In the genomic region with DNA sequence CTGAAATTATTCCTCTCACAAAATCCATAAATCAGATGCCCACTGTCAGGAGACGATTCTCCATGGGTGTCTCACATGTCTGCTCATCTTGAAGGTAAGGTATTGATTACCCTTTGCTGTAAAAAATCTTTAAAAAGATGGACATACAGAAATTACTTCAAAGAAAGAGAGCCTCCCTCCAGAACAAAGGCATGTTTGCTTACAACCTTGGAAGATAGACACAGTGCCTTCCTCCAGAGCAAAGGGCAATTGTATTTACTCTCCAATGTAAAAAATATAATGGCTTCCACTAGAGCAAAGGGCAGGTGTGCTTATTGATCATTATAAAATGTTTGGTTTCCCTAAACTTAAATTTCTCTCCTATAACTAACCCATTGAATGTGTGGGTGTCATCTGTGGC, we compare ENCODE assay signal across 1 cellular context.
A peak's percentile ranks its signal among the peaks of the same experiment; 100 is the strongest.
TF ChIP-seq lines count a peak whose summit lies in the region.

No MANE protein-coding gene starts in this region.

TF ChIP-seq in HepG2, 621 proteins besides CTCF, POLR2A, EP300 and RAD21 (continued from another document and continues in another):
- TF ChIP-seq, protein P1, sequence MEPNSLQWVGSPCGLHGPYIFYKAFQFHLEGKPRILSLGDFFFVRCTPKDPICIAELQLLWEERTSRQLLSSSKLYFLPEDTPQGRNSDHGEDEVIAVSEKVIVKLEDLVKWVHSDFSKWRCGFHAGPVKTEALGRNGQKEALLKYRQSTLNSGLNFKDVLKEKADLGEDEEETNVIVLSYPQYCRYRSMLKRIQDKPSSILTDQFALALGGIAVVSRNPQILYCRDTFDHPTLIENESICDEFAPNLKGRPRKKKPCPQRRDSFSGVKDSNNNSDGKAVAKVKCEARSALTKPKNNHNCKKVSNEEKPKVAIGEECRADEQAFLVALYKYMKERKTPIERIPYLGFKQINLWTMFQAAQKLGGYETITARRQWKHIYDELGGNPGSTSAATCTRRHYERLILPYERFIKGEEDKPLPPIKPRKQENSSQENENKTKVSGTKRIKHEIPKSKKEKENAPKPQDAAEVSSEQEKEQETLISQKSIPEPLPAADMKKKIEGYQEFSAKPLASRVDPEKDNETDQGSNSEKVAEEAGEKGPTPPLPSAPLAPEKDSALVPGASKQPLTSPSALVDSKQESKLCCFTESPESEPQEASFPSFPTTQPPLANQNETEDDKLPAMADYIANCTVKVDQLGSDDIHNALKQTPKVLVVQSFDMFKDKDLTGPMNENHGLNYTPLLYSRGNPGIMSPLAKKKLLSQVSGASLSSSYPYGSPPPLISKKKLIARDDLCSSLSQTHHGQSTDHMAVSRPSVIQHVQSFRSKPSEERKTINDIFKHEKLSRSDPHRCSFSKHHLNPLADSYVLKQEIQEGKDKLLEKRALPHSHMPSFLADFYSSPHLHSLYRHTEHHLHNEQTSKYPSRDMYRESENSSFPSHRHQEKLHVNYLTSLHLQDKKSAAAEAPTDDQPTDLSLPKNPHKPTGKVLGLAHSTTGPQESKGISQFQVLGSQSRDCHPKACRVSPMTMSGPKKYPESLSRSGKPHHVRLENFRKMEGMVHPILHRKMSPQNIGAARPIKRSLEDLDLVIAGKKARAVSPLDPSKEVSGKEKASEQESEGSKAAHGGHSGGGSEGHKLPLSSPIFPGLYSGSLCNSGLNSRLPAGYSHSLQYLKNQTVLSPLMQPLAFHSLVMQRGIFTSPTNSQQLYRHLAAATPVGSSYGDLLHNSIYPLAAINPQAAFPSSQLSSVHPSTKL (CRISPR knock-in tag; IDR thresholded peaks at IDR 0.05): peak; percentile 74
- TF ChIP-seq ETV5 (CRISPR knock-in tag; IDR thresholded peaks at IDR 0.05; ENCODE audit: borderline replicate concordance) (no peak; the same call in 1 of the 2 replicates), ZNF713 (CRISPR knock-in tag; IDR thresholded peaks at IDR 0.05) (no peak), FOXA1 (IDR thresholded peaks at IDR 0.05) (no peak), FOXA1 (CRISPR knock-in tag; IDR thresholded peaks at IDR 0.05) (peak; percentile 36; the same call in 1 of the 2 replicates), KAT2B (IDR thresholded peaks at IDR 0.05; ENCODE audit: borderline replicate concordance, low read depth, low read length) (peak; percentile 46; the same call in 1 of the 2 replicates), MTF2 (CRISPR knock-in tag; IDR thresholded peaks at IDR 0.05; ENCODE audit: borderline replicate concordance) (no peak), HIVEP1 (CRISPR knock-in tag; IDR thresholded peaks at IDR 0.05) (no peak), FOXJ3 (CRISPR knock-in tag; IDR thresholded peaks at IDR 0.05; ENCODE audit: borderline replicate concordance) (peak; percentile 66; the same call in 1 of the 2 replicates), ZKSCAN5 (CRISPR knock-in tag; IDR thresholded peaks at IDR 0.05) (no peak), ZNF724P (CRISPR knock-in tag; IDR thresholded peaks at IDR 0.05; ENCODE audit: borderline replicate concordance) (no peak), SAP130 (CRISPR knock-in tag; IDR thresholded peaks at IDR 0.05; ENCODE audit: low read depth) (no peak), SALL1 (CRISPR knock-in tag; IDR thresholded peaks at IDR 0.05) (peak; percentile 53; the same call in 1 of the 2 replicates), ZC3H4 (CRISPR knock-in tag; IDR thresholded peaks at IDR 0.05; ENCODE audit: borderline replicate concordance) (no peak), NR2F6 (IDR thresholded peaks at IDR 0.05) (no peak), NR2F6 (CRISPR knock-in tag; IDR thresholded peaks at IDR 0.05) (0 out of 2 replicates have a peak, but pooled peaks have one; percentile 27), CC2D1A (CRISPR knock-in tag; IDR thresholded peaks at IDR 0.05) (no peak), SOX6 (IDR thresholded peaks at IDR 0.05) (no peak), SOX6 (CRISPR knock-in tag; IDR thresholded peaks at IDR 0.05) (peak; percentile 86), PLRG1 (conservative IDR thresholded peaks at IDR 0.05) (no peak), RELA (CRISPR knock-in tag; IDR thresholded peaks at IDR 0.05) (no peak)
- TF ChIP-seq, protein P2, sequence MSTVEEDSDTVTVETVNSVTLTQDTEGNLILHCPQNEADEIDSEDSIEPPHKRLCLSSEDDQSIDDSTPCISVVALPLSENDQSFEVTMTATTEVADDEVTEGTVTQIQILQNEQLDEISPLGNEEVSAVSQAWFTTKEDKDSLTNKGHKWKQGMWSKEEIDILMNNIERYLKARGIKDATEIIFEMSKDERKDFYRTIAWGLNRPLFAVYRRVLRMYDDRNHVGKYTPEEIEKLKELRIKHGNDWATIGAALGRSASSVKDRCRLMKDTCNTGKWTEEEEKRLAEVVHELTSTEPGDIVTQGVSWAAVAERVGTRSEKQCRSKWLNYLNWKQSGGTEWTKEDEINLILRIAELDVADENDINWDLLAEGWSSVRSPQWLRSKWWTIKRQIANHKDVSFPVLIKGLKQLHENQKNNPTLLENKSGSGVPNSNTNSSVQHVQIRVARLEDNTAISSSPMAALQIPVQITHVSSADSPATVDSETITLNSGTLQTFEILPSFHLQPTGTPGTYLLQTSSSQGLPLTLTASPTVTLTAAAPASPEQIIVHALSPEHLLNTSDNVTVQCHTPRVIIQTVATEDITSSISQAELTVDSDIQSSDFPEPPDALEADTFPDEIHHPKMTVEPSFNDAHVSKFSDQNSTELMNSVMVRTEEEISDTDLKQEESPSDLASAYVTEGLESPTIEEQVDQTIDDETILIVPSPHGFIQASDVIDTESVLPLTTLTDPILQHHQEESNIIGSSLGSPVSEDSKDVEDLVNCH (CRISPR knock-in tag; IDR thresholded peaks at IDR 0.05): no peak
- TF ChIP-seq, protein P3, sequence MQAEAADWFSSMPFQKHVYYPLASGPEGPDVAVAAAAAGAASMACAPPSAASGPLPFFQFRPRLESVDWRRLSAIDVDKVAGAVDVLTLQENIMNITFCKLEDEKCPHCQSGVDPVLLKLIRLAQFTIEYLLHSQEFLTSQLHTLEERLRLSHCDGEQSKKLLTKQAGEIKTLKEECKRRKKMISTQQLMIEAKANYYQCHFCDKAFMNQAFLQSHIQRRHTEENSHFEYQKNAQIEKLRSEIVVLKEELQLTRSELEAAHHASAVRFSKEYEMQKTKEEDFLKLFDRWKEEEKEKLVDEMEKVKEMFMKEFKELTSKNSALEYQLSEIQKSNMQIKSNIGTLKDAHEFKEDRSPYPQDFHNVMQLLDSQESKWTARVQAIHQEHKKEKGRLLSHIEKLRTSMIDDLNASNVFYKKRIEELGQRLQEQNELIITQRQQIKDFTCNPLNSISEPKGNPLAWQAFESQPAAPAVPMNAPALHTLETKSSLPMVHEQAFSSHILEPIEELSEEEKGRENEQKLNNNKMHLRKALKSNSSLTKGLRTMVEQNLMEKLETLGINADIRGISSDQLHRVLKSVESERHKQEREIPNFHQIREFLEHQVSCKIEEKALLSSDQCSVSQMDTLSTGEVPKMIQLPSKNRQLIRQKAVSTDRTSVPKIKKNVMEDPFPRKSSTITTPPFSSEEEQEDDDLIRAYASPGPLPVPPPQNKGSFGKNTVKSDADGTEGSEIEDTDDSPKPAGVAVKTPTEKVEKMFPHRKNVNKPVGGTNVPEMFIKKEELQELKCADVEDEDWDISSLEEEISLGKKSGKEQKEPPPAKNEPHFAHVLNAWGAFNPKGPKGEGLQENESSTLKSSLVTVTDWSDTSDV (CRISPR knock-in tag; IDR thresholded peaks at IDR 0.05): no peak
- TF ChIP-seq, protein P4, sequence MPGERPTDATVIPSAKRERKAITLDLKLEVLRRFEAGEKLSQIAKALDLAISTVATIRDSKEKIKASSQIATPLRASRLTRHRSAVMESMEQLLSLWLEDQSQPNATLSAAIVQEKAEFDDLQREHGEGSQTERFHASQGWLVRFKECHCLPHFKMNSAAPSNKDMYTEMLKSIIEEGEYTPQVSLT (CRISPR knock-in tag; IDR thresholded peaks at IDR 0.05; ENCODE audit: borderline replicate concordance, low read depth): no peak
- TF ChIP-seq, protein P5, sequence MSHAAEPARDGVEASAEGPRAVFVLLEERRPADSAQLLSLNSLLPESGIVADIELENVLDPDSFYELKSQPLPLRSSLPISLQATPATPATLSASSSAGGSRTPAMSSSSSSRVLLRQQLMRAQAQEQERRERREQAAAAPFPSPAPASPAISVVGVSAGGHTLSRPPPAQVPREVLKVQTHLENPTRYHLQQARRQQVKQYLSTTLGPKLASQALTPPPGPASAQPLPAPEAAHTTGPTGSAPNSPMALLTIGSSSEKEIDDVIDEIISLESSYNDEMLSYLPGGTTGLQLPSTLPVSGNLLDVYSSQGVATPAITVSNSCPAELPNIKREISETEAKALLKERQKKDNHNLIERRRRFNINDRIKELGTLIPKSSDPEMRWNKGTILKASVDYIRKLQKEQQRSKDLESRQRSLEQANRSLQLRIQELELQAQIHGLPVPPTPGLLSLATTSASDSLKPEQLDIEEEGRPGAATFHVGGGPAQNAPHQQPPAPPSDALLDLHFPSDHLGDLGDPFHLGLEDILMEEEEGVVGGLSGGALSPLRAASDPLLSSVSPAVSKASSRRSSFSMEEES (CRISPR knock-in tag; IDR thresholded peaks at IDR 0.05): no peak
- TF ChIP-seq, protein P6, sequence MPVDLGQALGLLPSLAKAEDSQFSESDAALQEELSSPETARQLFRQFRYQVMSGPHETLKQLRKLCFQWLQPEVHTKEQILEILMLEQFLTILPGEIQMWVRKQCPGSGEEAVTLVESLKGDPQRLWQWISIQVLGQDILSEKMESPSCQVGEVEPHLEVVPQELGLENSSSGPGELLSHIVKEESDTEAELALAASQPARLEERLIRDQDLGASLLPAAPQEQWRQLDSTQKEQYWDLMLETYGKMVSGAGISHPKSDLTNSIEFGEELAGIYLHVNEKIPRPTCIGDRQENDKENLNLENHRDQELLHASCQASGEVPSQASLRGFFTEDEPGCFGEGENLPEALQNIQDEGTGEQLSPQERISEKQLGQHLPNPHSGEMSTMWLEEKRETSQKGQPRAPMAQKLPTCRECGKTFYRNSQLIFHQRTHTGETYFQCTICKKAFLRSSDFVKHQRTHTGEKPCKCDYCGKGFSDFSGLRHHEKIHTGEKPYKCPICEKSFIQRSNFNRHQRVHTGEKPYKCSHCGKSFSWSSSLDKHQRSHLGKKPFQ (CRISPR knock-in tag; IDR thresholded peaks at IDR 0.05; ENCODE audit: insufficient replicate concordance): no peak
- TF ChIP-seq, protein P7, sequence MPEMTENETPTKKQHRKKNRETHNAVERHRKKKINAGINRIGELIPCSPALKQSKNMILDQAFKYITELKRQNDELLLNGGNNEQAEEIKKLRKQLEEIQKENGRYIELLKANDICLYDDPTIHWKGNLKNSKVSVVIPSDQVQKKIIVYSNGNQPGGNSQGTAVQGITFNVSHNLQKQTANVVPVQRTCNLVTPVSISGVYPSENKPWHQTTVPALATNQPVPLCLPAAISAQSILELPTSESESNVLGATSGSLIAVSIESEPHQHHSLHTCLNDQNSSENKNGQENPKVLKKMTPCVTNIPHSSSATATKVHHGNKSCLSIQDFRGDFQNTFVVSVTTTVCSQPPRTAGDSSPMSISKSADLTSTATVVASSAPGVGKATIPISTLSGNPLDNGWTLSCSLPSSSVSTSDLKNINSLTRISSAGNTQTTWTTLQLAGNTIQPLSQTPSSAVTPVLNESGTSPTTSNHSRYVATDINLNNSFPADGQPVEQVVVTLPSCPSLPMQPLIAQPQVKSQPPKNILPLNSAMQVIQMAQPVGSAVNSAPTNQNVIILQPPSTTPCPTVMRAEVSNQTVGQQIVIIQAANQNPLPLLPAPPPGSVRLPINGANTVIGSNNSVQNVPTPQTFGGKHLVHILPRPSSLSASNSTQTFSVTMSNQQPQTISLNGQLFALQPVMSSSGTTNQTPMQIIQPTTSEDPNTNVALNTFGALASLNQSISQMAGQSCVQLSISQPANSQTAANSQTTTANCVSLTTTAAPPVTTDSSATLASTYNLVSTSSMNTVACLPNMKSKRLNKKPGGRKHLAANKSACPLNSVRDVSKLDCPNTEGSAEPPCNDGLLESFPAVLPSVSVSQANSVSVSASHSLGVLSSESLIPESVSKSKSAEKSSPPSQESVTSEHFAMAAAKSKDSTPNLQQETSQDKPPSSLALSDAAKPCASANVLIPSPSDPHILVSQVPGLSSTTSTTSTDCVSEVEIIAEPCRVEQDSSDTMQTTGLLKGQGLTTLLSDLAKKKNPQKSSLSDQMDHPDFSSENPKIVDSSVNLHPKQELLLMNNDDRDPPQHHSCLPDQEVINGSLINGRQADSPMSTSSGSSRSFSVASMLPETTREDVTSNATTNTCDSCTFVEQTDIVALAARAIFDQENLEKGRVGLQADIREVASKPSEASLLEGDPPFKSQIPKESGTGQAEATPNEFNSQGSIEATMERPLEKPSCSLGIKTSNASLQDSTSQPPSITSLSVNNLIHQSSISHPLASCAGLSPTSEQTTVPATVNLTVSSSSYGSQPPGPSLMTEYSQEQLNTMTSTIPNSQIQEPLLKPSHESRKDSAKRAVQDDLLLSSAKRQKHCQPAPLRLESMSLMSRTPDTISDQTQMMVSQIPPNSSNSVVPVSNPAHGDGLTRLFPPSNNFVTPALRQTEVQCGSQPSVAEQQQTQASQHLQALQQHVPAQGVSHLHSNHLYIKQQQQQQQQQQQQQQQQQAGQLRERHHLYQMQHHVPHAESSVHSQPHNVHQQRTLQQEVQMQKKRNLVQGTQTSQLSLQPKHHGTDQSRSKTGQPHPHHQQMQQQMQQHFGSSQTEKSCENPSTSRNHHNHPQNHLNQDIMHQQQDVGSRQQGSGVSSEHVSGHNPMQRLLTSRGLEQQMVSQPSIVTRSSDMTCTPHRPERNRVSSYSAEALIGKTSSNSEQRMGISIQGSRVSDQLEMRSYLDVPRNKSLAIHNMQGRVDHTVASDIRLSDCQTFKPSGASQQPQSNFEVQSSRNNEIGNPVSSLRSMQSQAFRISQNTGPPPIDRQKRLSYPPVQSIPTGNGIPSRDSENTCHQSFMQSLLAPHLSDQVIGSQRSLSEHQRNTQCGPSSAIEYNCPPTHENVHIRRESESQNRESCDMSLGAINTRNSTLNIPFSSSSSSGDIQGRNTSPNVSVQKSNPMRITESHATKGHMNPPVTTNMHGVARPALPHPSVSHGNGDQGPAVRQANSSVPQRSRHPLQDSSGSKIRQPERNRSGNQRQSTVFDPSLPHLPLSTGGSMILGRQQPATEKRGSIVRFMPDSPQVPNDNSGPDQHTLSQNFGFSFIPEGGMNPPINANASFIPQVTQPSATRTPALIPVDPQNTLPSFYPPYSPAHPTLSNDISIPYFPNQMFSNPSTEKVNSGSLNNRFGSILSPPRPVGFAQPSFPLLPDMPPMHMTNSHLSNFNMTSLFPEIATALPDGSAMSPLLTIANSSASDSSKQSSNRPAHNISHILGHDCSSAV (CRISPR knock-in tag; IDR thresholded peaks at IDR 0.05; ENCODE audit: borderline replicate concordance): no peak
- TF ChIP-seq, protein P8, sequence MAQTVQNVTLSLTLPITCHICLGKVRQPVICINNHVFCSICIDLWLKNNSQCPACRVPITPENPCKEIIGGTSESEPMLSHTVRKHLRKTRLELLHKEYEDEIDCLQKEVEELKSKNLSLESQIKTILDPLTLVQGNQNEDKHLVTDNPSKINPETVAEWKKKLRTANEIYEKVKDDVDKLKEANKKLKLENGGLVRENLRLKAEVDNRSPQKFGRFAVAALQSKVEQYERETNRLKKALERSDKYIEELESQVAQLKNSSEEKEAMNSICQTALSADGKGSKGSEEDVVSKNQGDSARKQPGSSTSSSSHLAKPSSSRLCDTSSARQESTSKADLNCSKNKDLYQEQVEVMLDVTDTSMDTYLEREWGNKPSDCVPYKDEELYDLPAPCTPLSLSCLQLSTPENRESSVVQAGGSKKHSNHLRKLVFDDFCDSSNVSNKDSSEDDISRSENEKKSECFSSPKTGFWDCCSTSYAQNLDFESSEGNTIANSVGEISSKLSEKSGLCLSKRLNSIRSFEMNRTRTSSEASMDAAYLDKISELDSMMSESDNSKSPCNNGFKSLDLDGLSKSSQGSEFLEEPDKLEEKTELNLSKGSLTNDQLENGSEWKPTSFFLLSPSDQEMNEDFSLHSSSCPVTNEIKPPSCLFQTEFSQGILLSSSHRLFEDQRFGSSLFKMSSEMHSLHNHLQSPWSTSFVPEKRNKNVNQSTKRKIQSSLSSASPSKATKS (CRISPR knock-in tag; IDR thresholded peaks at IDR 0.05): no peak
- TF ChIP-seq, protein P9, sequence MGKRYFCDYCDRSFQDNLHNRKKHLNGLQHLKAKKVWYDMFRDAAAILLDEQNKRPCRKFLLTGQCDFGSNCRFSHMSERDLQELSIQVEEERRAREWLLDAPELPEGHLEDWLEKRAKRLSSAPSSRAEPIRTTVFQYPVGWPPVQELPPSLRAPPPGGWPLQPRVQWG (CRISPR knock-in tag; IDR thresholded peaks at IDR 0.05; ENCODE audit: borderline replicate concordance, low read depth): no peak
